7 cellular contexts compared by ENCODE assay signal in genomic region chr12:90945070-90945649, GRCh38. TPM values are rescaled to one million over a fixed set of nuclear protein-coding genes. Genes with fewer than 3 reads are reported as not detected.
A peak's percentile ranks its signal among the peaks of the same experiment; 100 is the strongest.
DNase-seq lines count a peak whose midpoint lies in the region; ATAC-seq and TF ChIP-seq lines count a peak whose summit lies in the region.

No MANE protein-coding gene starts in this region.

- H3K27me3 ChIP-seq in Karpas-422 (ENCODE audit: low read length) (no peaks in the 10 kb centered on the region), SU-DHL-6 (ENCODE audit: low read length) (no peaks in the 10 kb centered on the region)

- H3K4me3 ChIP-seq in Karpas-422 (ENCODE audit: low read length) (no peak overlapping the region), SU-DHL-6 (ENCODE audit: insufficient read depth, low read length, poor library complexity, severe bottlenecking) (no peak overlapping the region)

- H4K20me1 ChIP-seq in Karpas-422 (ENCODE audit: insufficient read depth, low read depth, low read length) (no peaks in the 10 kb centered on the region), SU-DHL-6 (ENCODE audit: low read depth, low read length) (no peaks in the 10 kb centered on the region)

- peak; percentile 84 for ATAC-seq in GM21619 (IDR thresholded peaks at IDR 0.05; ENCODE audit: unreplicated experiment)

- DNase-seq in GM10266 (ENCODE audit: extremely low spot score) (peak; percentile 32), Karpas-422 (peak; percentile 76), globus pallidus (ENCODE audit: low spot score) (peak; percentile 11), inferior parietal cortex (ENCODE audit: extremely low spot score) (no peak)
- no peak for DNase-seq in stimulated activated CD4-positive, alpha-beta T cell treated with anti-CD3 and anti-CD28 coated beads, Interleukin-4, amount 100 ng/mL, for 24 hours

- no peaks in the 10 kb centered on the region for H3F3A ChIP-seq in SU-DHL-6 (ENCODE audit: insufficient read depth)

- no peaks in the 10 kb centered on the region for H3K4me1 ChIP-seq in Karpas-422 (ENCODE audit: low read length)

- H3K36me3 ChIP-seq in Karpas-422 (ENCODE audit: insufficient read depth, low read length) (no peaks in the 10 kb centered on the region), SU-DHL-6 (ENCODE audit: low read length) (no peaks in the 10 kb centered on the region)

- H3K9me3 ChIP-seq in Karpas-422 (ENCODE audit: low read length), result no peaks in the 10 kb centered on the region
- H3K9me3 ChIP-seq in SU-DHL-6 (ENCODE audit: insufficient read depth, low read length), result no peaks in the 10 kb centered on the region

- no peaks in the 10 kb centered on the region for H3K79me2 ChIP-seq in Karpas-422 (ENCODE audit: low read length)
- no peaks in the 10 kb centered on the region for H3K79me2 ChIP-seq in SU-DHL-6 (ENCODE audit: insufficient read depth, low read length)

- H3K27ac ChIP-seq in Karpas-422 (ENCODE audit: low read length) (no peak overlapping the region), SU-DHL-6 (ENCODE audit: low read depth, low read length) (no peak overlapping the region)

- H3K4me2 ChIP-seq in Karpas-422 (ENCODE audit: low read depth, low read length, poor library complexity, severe bottlenecking), result no peak overlapping the region
- no peak overlapping the region for H3K4me2 ChIP-seq in SU-DHL-6 (ENCODE audit: low read depth, low read length, poor library complexity, severe bottlenecking)

- TF ChIP-seq CTCF in GM10266 (IDR thresholded peaks at IDR 0.05; ENCODE audit: control insufficient read depth, insufficient read depth, low read depth, missing control alignments), result peak; percentile 55
- peak; percentile 77 for TF ChIP-seq CTCF in SU-DHL-6 (IDR thresholded peaks at IDR 0.05; ENCODE audit: insufficient read depth, low read length, poor library complexity, severe bottlenecking)

- no peak overlapping the region for H2AFZ ChIP-seq in Karpas-422 (ENCODE audit: low read length)
- H2AFZ ChIP-seq in SU-DHL-6 (ENCODE audit: low read depth, low read length, severe bottlenecking), result no peak overlapping the region

- no peaks in the 10 kb centered on the region for H3K9me2 ChIP-seq in Karpas-422 (replicated peaks; ENCODE audit: insufficient read depth, low read length)
- no peaks in the 10 kb centered on the region for H3K9me2 ChIP-seq in SU-DHL-6 (replicated peaks; ENCODE audit: insufficient read depth, low read length)

- H3K9ac ChIP-seq in Karpas-422 (ENCODE audit: low read length) (no peak overlapping the region), SU-DHL-6 (ENCODE audit: low read length) (no peak overlapping the region)

RNA-seq across cellular contexts. Expression of gene CCER1, which starts 9.8 kb away (rescaled TPM):
- total RNA-seq in Karpas-422 (2014; rRNA removed; shearing (Covaris generic); ENCODE audit: low replicate concordance), result not detected in 2 replicates

RNA-seq across cellular contexts. Expression of gene EPYC, which starts 59.6 kb away (rescaled TPM):
- not detected in 2 replicates for total RNA-seq in Karpas-422 (2014; rRNA removed; shearing (Covaris generic); ENCODE audit: low replicate concordance)

Comparison
In these comparisons a context has a peak if more than half of its experiments do, and no peak if none do; other contexts are left out.
1. DNase-seq: peak in GM10266 (single experiment), Karpas-422 (single experiment) and globus pallidus (single experiment); none in inferior parietal cortex (single experiment) and stimulated activated CD4-positive, alpha-beta T cell treated with anti-CD3 and anti-CD28 coated beads, Interleukin-4, amount 100 ng/mL, for 24 hours (single experiment).